11 cellular contexts compared by ENCODE assay signal in the genomic region with DNA sequence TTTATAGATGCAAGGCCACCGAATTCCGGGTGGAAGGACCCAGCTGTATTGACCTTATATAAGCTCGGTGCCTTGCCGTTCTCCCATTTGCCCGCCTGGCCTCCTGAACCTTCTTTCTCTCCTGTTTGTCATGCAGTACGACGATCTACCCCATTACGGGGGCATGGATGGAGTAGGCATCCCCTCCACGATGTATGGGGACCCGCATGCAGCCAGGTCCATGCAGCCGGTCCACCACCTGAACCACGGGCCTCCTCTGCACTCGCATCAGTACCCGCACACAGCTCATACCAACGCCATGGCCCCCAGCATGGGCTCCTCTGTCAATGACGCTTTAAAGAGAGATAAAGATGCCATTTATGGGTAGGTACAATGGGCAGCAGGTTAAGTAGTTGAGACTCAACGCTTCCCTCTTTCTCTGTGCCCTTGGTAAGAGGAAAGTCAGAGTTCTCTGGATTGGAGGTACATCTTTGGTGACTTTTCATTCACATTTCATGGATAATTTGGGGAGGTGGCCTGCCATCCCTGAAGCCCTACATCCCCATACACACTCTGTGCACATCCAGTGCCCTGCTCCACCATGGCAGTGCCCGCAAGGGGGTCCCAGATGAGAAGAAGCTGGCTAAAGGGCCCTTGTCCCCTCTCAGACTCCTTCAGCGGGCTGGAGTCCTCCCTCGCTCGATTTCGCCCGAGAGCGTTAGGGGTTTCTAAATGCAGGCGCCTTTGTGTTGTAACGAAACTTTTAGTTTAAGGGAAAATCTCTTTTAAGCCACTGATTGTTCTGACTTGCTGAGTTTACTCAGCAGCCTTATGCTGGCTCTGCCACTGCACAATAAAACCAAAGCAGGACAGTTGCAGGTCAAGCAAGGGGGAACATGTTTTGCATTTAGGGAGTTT. TPM values are rescaled to one million over a fixed set of nuclear protein-coding genes. Genes with fewer than 3 reads are reported as not detected.
A peak's percentile ranks its signal among the peaks of the same experiment; 100 is the strongest.
DNase-seq lines count a peak whose midpoint lies in the region; ATAC-seq, FAIRE-seq and TF ChIP-seq lines count a peak whose summit lies in the region.
"Had no signal": no experiment of that assay in that cellular context is flagged by ENCODE, and none has a peak within 500 bp of the region (broad histone marks: within the 10 kb centered on the region; RNA-seq: fewer than 3 reads in every experiment).

No MANE protein-coding gene starts in this region.

- TF ChIP-seq RAD21 in H1 (IDR thresholded peaks at IDR 0.05 in 1 of 2, conservative IDR thresholded peaks at IDR 0.05 in 1 of 2; ENCODE audit: low read depth in 2 of 2, low read length in 2 of 2), result no peak

- WGBS in H1 (ENCODE audit: extremely low coverage in 1 of 2, insufficient coverage in 1 of 2, insufficient read length in 1 of 2, insufficient replicate concordance in 2 of 2, low coverage in 1 of 2, low lambda C conversion rate in 2 of 2, missing lambda C conversion rate in 1 of 2), 2 experiments, result 3% methylated on average over 26 of the region's 26 CpGs; no CpG with 5 or more reads in 1 of the 2 experiments
- 6 to 9% methylated on average over 22 to 26 of the region's 26 CpGs for WGBS in upper lobe of left lung, 2 donors

- peaks cover 33% of the 10 kb centered on the region for H3K4me1 Mint-ChIP-seq in mesothelial cell of epicardium

- H3K18ac ChIP-seq in H1 (ENCODE audit: extremely low read depth, low read length), result no peak overlapping the region; the same call in 1 of the 2 replicates

- peaks cover 16% of the 10 kb centered on the region for H3K23me2 ChIP-seq in H1 (ENCODE audit: low read depth, low read length)

- no peak overlapping the region for H2BK15ac ChIP-seq in H1 (ENCODE audit: low read length)

- H3K9me3 ChIP-seq in H1 (ENCODE audit: insufficient read depth in 2 of 2, low read depth in 1 of 2, low read length in 1 of 2) (no peaks in the 10 kb centered on the region), upper lobe of left lung (no peaks in the 10 kb centered on the region)
- H3K9me3 ChIP-seq: A549 had no signal

- H2BK12ac ChIP-seq in H1 (ENCODE audit: low read depth, low read length), result peak overlapping the region; percentile 29; the same call in 1 of the 2 replicates

- no peak overlapping the region for H2BK20ac ChIP-seq in H1 (ENCODE audit: low read length)

- POLR2A ChIA-PET in H1 (lab: Charles Lee; ENCODE audit: partially characterized antibody), result interaction anchor here (0.9 to 2.3 kb wide), 2 partner anchors 9 to 138 kb away, joined by 3 to 8 read pairs; no protein-coding TSS in a partner anchor

- H4K5ac ChIP-seq in H1 (ENCODE audit: insufficient read length, low read depth, low read length), result no peak overlapping the region

- TF ChIP-seq EP300 in H1 (IDR thresholded peaks at IDR 0.05; ENCODE audit: borderline replicate concordance in 1 of 2, low read depth in 2 of 2, low read length in 2 of 2) (no peak), upper lobe of left lung (IDR thresholded peaks at IDR 0.05) (no peak)

- no peak overlapping the region for H2AK5ac ChIP-seq in H1 (ENCODE audit: low read depth, low read length)

- peaks cover 62 to 100% (median 89%) of the 10 kb centered on the region in 4 experiments for H3K27me3 ChIP-seq in H1 (replicated peaks in 1 of 4; ENCODE audit: control insufficient read depth in 3 of 4, extremely low read depth in 1 of 4, insufficient read depth in 3 of 4, low read length in 3 of 4)
- peaks cover 0 to 11% (median 5%) of the 10 kb centered on the region in 4 donors for H3K27me3 ChIP-seq in upper lobe of left lung

- H3K9me3 Mint-ChIP-seq in mesothelial cell of epicardium, result no peaks in the 10 kb centered on the region

- H3K36me3 ChIP-seq in H1 (ENCODE audit: control insufficient read depth in 2 of 4, insufficient read depth in 4 of 4, low read length in 3 of 4) (no peaks in the 10 kb centered on the region), upper lobe of left lung (peaks cover 0 to 25% (median 5%) of the 10 kb centered on the region in 4 donors)

- no peak overlapping the region for H2BK5ac ChIP-seq in H1 (ENCODE audit: low read depth, low read length)

- H3K79me1 ChIP-seq in H1 (ENCODE audit: low read depth, low read length), result no peaks in the 10 kb centered on the region

- H2AFZ ChIP-seq in H1 (ENCODE audit: low read length), result no peak overlapping the region

- ATAC-seq in upper lobe of left lung (ENCODE audit: low FRiP score in 2 of 2), result no peak
- ATAC-seq in left lobe of liver, result no peak
- ATAC-seq in GM18909 (IDR thresholded peaks at IDR 0.05; ENCODE audit: poor library complexity, unreplicated experiment), result no peak
- ATAC-seq: A549 had no signal

- H3K56ac ChIP-seq in H1 (replicated peaks; ENCODE audit: insufficient read length, low read depth, low read length), result no peak overlapping the region

- H3K36me3 Mint-ChIP-seq in mesothelial cell of epicardium, result peaks cover 45% of the 10 kb centered on the region

- no peak for TF ChIP-seq POLR2A in H1 (IDR thresholded peaks at IDR 0.05; ENCODE audit: control extremely low read depth in 1 of 2, low read depth in 2 of 2, low read length in 2 of 2)
- no peak for TF ChIP-seq POLR2A in upper lobe of left lung (IDR thresholded peaks at IDR 0.05)

- DNase-seq in NCI-H510A treated with DMSO at 0.1 percent for 48 hours (lab: John Stamatoyannopoulos, UW) (peak; percentile 23), NCI-H510A (lab: John Stamatoyannopoulos, UW) (no peak), H1 (ENCODE audit: low read depth in 1 of 2, low spot score in 2 of 2) (no peak), mesothelial cell of epicardium (ENCODE audit: low spot score in 2 of 2, unreplicated experiment in 2 of 2) (no peak), upper lobe of left lung (no peak), left lobe of liver (ENCODE audit: low spot score) (no peak), NCI-H2196 (lab: John Stamatoyannopoulos, UW; ENCODE audit: unreplicated experiment) (no peak)
- DNase-seq: activated effector memory CD4-positive, alpha-beta T cell treated with anti-CD3 and anti-CD28 coated beads, Interleukin-2, amount 50 U/mL, for 16 hours; NCI-H2171 treated with DMSO at 0.1 percent for 48 hours had no signal

- H4K8ac ChIP-seq in H1 (ENCODE audit: extremely low read depth, insufficient read depth, low read length), result peak overlapping the region; percentile 38; the same call in 1 of the 2 replicates

- no peak overlapping the region for H3K14ac ChIP-seq in H1 (ENCODE audit: insufficient read length)

- peak overlapping the region; percentile 98 for H3K27ac Mint-ChIP-seq in mesothelial cell of epicardium

- no peak overlapping the region for H2BK120ac ChIP-seq in H1 (replicated peaks; ENCODE audit: low read depth, low read length)

- no peaks in the 10 kb centered on the region for H3K79me2 ChIP-seq in H1 (ENCODE audit: control insufficient read depth in 1 of 2, insufficient read depth in 2 of 2, low read length in 2 of 2)

- H3K4ac ChIP-seq in H1 (replicated peaks; ENCODE audit: insufficient read length, low read depth, low read length), result no peak overlapping the region

- TF ChIP-seq CTCF in H1 (IDR thresholded peaks at IDR 0.05; ENCODE audit: control extremely low read depth in 1 of 3, insufficient read depth in 1 of 3, low read depth in 1 of 3, low read length in 3 of 3) (no peak), mesothelial cell of epicardium (IDR thresholded peaks at IDR 0.05; ENCODE audit: unreplicated experiment) (no peak), upper lobe of left lung (IDR thresholded peaks at IDR 0.05) (no peak)

- H3K23ac ChIP-seq in H1 (ENCODE audit: insufficient read length), result no peak overlapping the region

- FAIRE-seq in H1 (lab: Jason Lieb, UNC), result no peak
- FAIRE-seq: A549 had no signal

- peaks cover 13 to 39% (median 17%) of the 10 kb centered on the region in 4 experiments for H3K4me1 ChIP-seq in H1 (replicated peaks in 1 of 4; ENCODE audit: control insufficient read depth in 3 of 4, insufficient read depth in 4 of 4, low read length in 3 of 4)
- H3K4me1 ChIP-seq in upper lobe of left lung, result peaks cover 10 to 27% (median 14%) of the 10 kb centered on the region in 4 donors

- peak overlapping the region in 1 of 4 experiments; percentile 5; a peak in 2 of 8 replicates for H3K4me3 ChIP-seq in H1 (ENCODE audit: extremely low read depth in 1 of 4, insufficient read depth in 2 of 4, low read depth in 3 of 4, low read length in 4 of 4)
- peak overlapping the region; percentile 51 to 61 (median 59) for H3K4me3 ChIP-seq in upper lobe of left lung
- H3K4me3 ChIP-seq: A549 had no signal

- CTCF ChIA-PET in H1 (lab: Charles Lee; ENCODE audit: partially characterized antibody), result interaction anchor here (1.1 to 10.4 kb wide), 5 partner anchors 9 to 139 kb away, joined by 3 to 161 read pairs (median 5); no protein-coding TSS in a partner anchor

- H3K4me3 Mint-ChIP-seq in mesothelial cell of epicardium, result peak overlapping the region; percentile 88

- H3K9ac ChIP-seq in H1 (replicated peaks in 1 of 4; ENCODE audit: extremely low read depth in 1 of 4, low read depth in 3 of 4, low read length in 3 of 4), result no peak overlapping the region

- peaks cover 5 to 13% of the 10 kb centered on the region in 2 experiments for H4K20me1 ChIP-seq in H1 (replicated peaks in 1 of 2; ENCODE audit: control insufficient read depth in 1 of 2, insufficient read depth in 2 of 2, low read length in 2 of 2)

- peak overlapping the region; percentile 39 to 89; a peak in 3 of 4 replicates for H3K4me2 ChIP-seq in H1 (ENCODE audit: insufficient read depth in 1 of 2, low read depth in 2 of 2, low read length in 2 of 2)

- H4K91ac ChIP-seq in H1 (replicated peaks; ENCODE audit: insufficient read length, low read length), result no peak overlapping the region

- H3K27ac ChIP-seq in H1 (ENCODE audit: low read depth, low read length) (no peak overlapping the region), upper lobe of left lung (peak overlapping the region; percentile 74 to 97 (median 94))
- H3K27ac ChIP-seq: A549 had no signal

- H3K27me3 Mint-ChIP-seq in mesothelial cell of epicardium (ENCODE audit: low read depth), result no peaks in the 10 kb centered on the region

TF ChIP-seq in H1, 55 proteins besides CTCF, POLR2A, EP300 and RAD21 (continues in another document):
- TF ChIP-seq EZH2 (IDR thresholded peaks at IDR 0.05; ENCODE audit: low read depth, low read length, severe bottlenecking), result peak; percentile 94
- no peak for TF ChIP-seq CHD2 (IDR thresholded peaks at IDR 0.05; ENCODE audit: low read length)
- peak; percentile 98 for TF ChIP-seq RNF2 (IDR thresholded peaks at IDR 0.05; ENCODE audit: borderline replicate concordance, low read depth, low read length, missing control alignments, poor library complexity, severe bottlenecking)

RNA-seq across cellular contexts. Expression of a gene that starts 2.9 kb away (rescaled TPM):
- 0.63 and 1.2 TPM in 2 replicates for total RNA-seq in H1 (2021; fragmentation: NEBNext Ultra II Directional; extraction: Animal tissue kit (Norgen Biotek cat#: 25700))
- polyA plus RNA-seq in H1 (2011; rRNA removed), result 0.17 and 0.30 TPM in 2 replicates
- polyA plus RNA-seq in H1 (2011; cell fraction: cytosol; rRNA removed), result 0.14 TPM
- 0.54 TPM for polyA plus RNA-seq in H1 (2011; cell fraction: nucleus; rRNA removed)
- polyA plus RNA-seq in H1 (2012, experiment 1 of 2), result 0.17 to 0.47 TPM (median 0.33 TPM) in 4 replicates
- not detected for polyA plus RNA-seq in H1 (2012, experiment 2 of 2)
- polyA plus RNA-seq in H1 (2013, experiment 1 of 2), result 0.16 TPM
- polyA plus RNA-seq in H1 (2013, experiment 2 of 2), result 0.09 TPM
- polyA minus RNA-seq in H1 (2011; rRNA and poly(A)+ RNA removed), result 0.24 and 1.2 TPM in 2 replicates
- not detected for polyA minus RNA-seq in H1 (2011; cell fraction: cytosol; rRNA and poly(A)+ RNA removed)
- 1.5 TPM for polyA minus RNA-seq in H1 (2011; cell fraction: nucleus; rRNA and poly(A)+ RNA removed)
- total RNA-seq in mesothelial cell of epicardium (305 to 324 TPM (median 317 TPM) in 3 replicates), upper lobe of left lung (10 to 100 TPM; 23.1 to 43.9 (median 30.0) TPM), left lobe of liver (5.9 TPM)
